Comparison of ENCODE assay signal across 7 cellular contexts in the genomic region with DNA sequence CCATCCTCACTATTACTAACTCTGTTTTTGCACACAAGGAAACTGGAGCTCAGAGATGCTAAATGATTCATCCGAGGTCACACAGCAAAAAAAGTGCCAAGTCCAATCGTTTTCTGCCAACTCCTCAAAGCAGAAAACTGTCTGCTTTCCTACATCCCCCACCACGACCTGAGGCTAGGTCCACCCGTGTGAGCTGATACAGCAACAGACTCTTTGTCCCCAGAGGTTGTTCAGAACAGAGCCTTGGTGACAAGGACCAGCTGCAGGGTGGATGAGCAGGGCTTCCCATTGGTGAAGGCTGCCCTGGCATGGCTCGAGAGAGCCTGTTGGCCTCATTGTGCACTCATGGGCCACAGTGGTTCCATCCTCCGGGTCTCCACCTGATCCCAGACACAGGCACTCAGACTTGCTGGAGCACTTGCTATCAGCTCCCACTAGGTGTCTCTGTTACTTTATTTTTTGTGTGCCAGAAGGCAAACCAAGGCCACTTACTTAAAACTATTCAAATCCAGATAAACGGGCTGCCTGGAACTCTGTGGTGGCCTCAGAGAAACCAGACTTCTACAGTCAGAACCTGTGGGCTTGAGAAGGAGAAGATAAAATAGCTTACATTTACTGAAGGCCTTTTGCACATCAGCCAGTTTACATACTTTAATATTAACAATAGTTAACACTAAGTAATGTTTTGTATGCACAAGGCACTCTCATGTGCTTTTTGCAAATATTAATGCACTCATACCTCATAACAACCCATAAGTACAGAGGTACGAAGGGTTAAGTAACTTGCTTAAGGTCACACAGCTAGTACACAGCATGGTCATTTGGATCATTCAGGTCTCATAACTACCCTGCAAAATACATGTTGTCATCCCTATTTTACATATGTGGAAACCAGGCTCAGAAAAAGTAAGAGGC.
DNase-seq lines count a peak whose midpoint lies in the region; ATAC-seq and TF ChIP-seq lines count a peak whose summit lies in the region.

No MANE protein-coding gene starts in this region.

- TF ChIP-seq POLR2A in GM18505 (IDR thresholded peaks at IDR 0.05; ENCODE audit: borderline replicate concordance, extremely low read depth, insufficient read depth, insufficient read length) = no peak

- POLR2A ChIA-PET in activated CD4-positive, alpha-beta T cell treated with anti-CD3 and anti-CD28 coated beads, Interleukin-2, amount 10 ng/mL, durations not matched to agents 7 days and 5 days (lab: Charles Lee) = no interaction called here

- DNase-seq in GM04503 (ENCODE audit: low read depth) (peak; percentile 28), NCI-H446 treated with DMSO at 0.1 percent for 48 hours (lab: John Stamatoyannopoulos, UW) (peak; percentile 67), fibroblast of the conjunctiva (ENCODE audit: low read depth) (peak; percentile 67), neural crest cell (ENCODE audit: low read depth, low spot score) (peak; percentile 46)
- peak; percentile 47 for DNase-seq in activated CD4-positive, alpha-beta T cell treated with anti-CD3 and anti-CD28 coated beads, Interleukin-2, amount 10 ng/mL, durations not matched to agents 7 days and 5 days

- H3K4me1 Mint-ChIP-seq in activated CD4-positive, alpha-beta T cell treated with anti-CD3 and anti-CD28 coated beads, Interleukin-2, amount 10 ng/mL, durations not matched to agents 7 days and 5 days = no peaks in the 10 kb centered on the region
- peaks cover 6% of the 10 kb centered on the region for H3K4me1 Mint-ChIP-seq in neural crest cell

- no peak overlapping the region for H3K27ac Mint-ChIP-seq in activated CD4-positive, alpha-beta T cell treated with anti-CD3 and anti-CD28 coated beads, Interleukin-2, amount 10 ng/mL, durations not matched to agents 7 days and 5 days
- H3K27ac Mint-ChIP-seq in neural crest cell (ENCODE audit: unreplicated experiment) = no peak overlapping the region

- ATAC-seq in HG03175 (IDR thresholded peaks at IDR 0.05; ENCODE audit: unreplicated experiment) (peak; percentile 67), GM18505 (IDR thresholded peaks at IDR 0.05; ENCODE audit: unreplicated experiment) (no peak)

- peaks cover 31% of the 10 kb centered on the region for H3K27me3 Mint-ChIP-seq in activated CD4-positive, alpha-beta T cell treated with anti-CD3 and anti-CD28 coated beads, Interleukin-2, amount 10 ng/mL, durations not matched to agents 7 days and 5 days
- peaks cover 2% of the 10 kb centered on the region for H3K27me3 Mint-ChIP-seq in neural crest cell (ENCODE audit: low read depth)

- CTCF ChIA-PET in activated CD4-positive, alpha-beta T cell treated with anti-CD3 and anti-CD28 coated beads, Interleukin-2, amount 10 ng/mL, durations not matched to agents 7 days and 5 days (lab: Charles Lee) = interaction anchor here (0.6 to 2.1 kb wide), 6 partner anchors 10 to 704 kb away, joined by 3 to 6 read pairs (median 4); no protein-coding TSS in a partner anchor

- TF ChIP-seq CTCF in neural crest cell (conservative IDR thresholded peaks at IDR 0.05) = peak; percentile 92

- no peaks in the 10 kb centered on the region for H3K9me3 Mint-ChIP-seq in activated CD4-positive, alpha-beta T cell treated with anti-CD3 and anti-CD28 coated beads, Interleukin-2, amount 10 ng/mL, durations not matched to agents 7 days and 5 days
- peaks cover 2% of the 10 kb centered on the region for H3K9me3 Mint-ChIP-seq in neural crest cell

- no peak overlapping the region for H3K4me3 Mint-ChIP-seq in activated CD4-positive, alpha-beta T cell treated with anti-CD3 and anti-CD28 coated beads, Interleukin-2, amount 10 ng/mL, durations not matched to agents 7 days and 5 days
- no peak overlapping the region for H3K4me3 Mint-ChIP-seq in neural crest cell

- H3K36me3 Mint-ChIP-seq in activated CD4-positive, alpha-beta T cell treated with anti-CD3 and anti-CD28 coated beads, Interleukin-2, amount 10 ng/mL, durations not matched to agents 7 days and 5 days (ENCODE audit: low read depth) = no peaks in the 10 kb centered on the region
- H3K36me3 Mint-ChIP-seq in neural crest cell (ENCODE audit: low read depth) = no peaks in the 10 kb centered on the region
